In the genomic region with DNA sequence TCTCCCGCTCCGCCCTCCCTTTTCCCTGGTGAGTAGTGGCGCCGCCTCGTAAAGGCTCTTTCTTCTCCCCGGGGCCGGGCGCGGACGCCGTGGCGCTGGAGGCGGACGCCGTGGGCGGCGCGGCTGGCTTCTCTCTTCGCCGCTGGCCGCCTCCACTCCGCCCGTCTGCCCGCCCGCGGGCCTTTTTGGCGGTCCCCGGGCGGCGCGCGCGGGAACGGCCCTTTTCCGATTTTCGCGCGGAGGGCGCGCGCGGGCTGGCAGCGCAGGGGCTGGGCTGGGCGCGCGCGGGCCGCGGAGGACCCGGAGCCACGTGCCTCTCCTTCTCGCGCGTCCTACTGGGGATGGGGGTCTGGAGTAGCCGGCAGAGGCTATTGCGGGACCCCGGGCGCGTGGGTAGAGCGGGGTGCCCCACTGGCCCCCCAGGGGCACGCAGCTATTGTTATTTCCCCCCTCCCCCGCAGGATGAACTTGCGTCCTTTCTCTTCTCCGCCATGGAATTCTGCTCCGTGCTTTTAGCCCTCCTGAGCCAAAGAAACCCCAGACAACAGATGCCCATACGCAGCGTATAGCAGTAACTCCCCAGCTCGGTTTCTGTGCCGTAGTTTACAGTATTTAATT, we compare ENCODE assay signal across 8 cellular contexts. TPM values are rescaled to one million over a fixed set of nuclear protein-coding genes. Genes with fewer than 3 reads are reported as not detected.
A peak's percentile ranks its signal among the peaks of the same experiment; 100 is the strongest.
DNase-seq lines count a peak whose midpoint lies in the region; ATAC-seq, FAIRE-seq and TF ChIP-seq lines count a peak whose summit lies in the region.

No MANE protein-coding gene starts in this region.

- WGBS in endodermal cell (ENCODE audit: insufficient coverage in 1 of 2, insufficient read length in 1 of 2), 2 experiments = 0% methylated on average over 67 of the region's 69 CpGs; no CpG with 5 or more reads in 1 of the 2 experiments

- peaks cover 54% of the 10 kb centered on the region for H3K4me1 ChIP-seq in CD8-positive, alpha-beta memory T cell (ENCODE audit: insufficient read depth, low read length)
- H3K4me1 ChIP-seq in endodermal cell (ENCODE audit: control insufficient read depth, insufficient read depth, low read length) = peaks cover 17% of the 10 kb centered on the region

- H3K4me1 Mint-ChIP-seq in CD8-positive, alpha-beta memory T cell = peaks cover 60 to 75% (median 75%) of the 10 kb centered on the region in 3 donors
- H3K4me1 Mint-ChIP-seq in WTC11 = peaks cover 30% of the 10 kb centered on the region
- peaks cover 40% of the 10 kb centered on the region for H3K4me1 Mint-ChIP-seq in endodermal cell
- peaks cover 35 to 69% (median 64%) of the 10 kb centered on the region in 4 donors for H3K4me1 Mint-ChIP-seq in naive thymus-derived CD8-positive, alpha-beta T cell

- peak overlapping the region; percentile 90 for H3K27ac ChIP-seq in CD8-positive, alpha-beta memory T cell (ENCODE audit: low read depth, low read length)
- H3K27ac ChIP-seq in endodermal cell (ENCODE audit: low read depth, low read length) = peak overlapping the region; percentile 93

- H3K36me3 Mint-ChIP-seq in CD8-positive, alpha-beta memory T cell = peaks cover 23 to 49% (median 27%) of the 10 kb centered on the region in 3 donors
- H3K36me3 Mint-ChIP-seq in WTC11 (peaks cover 41% of the 10 kb centered on the region), endodermal cell (ENCODE audit: low read depth) (peaks cover 40% of the 10 kb centered on the region)
- H3K36me3 Mint-ChIP-seq in naive thymus-derived CD8-positive, alpha-beta T cell = peaks cover 4 to 44% (median 7%) of the 10 kb centered on the region in 3 donors

- no peak for FAIRE-seq in urothelium cell line (lab: Jason Lieb, UNC)

- no peaks in the 10 kb centered on the region for H3K27me3 ChIP-seq in CD8-positive, alpha-beta memory T cell (ENCODE audit: insufficient read depth, low read length, poor library complexity, severe bottlenecking)
- no peaks in the 10 kb centered on the region for H3K27me3 ChIP-seq in endodermal cell (ENCODE audit: control insufficient read depth, insufficient read depth, low read length, poor library complexity, severe bottlenecking)

- peaks cover 19% of the 10 kb centered on the region for H3K36me3 ChIP-seq in CD8-positive, alpha-beta memory T cell (ENCODE audit: insufficient read depth, low read length)
- peaks cover 40% of the 10 kb centered on the region for H3K36me3 ChIP-seq in endodermal cell (ENCODE audit: control insufficient read depth, insufficient read depth, low read length)

- H3K9me3 Mint-ChIP-seq in CD8-positive, alpha-beta memory T cell = no peaks in the 10 kb centered on the region
- H3K9me3 Mint-ChIP-seq in WTC11 (no peaks in the 10 kb centered on the region), endodermal cell (no peaks in the 10 kb centered on the region)
- H3K9me3 Mint-ChIP-seq in naive thymus-derived CD8-positive, alpha-beta T cell = no peaks in the 10 kb centered on the region

- H3K9me3 ChIP-seq in CD8-positive, alpha-beta memory T cell (ENCODE audit: low read length) = no peaks in the 10 kb centered on the region
- no peaks in the 10 kb centered on the region for H3K9me3 ChIP-seq in endodermal cell (ENCODE audit: control insufficient read depth, low read length)

- H3K27me3 Mint-ChIP-seq in CD8-positive, alpha-beta memory T cell = no peaks in the 10 kb centered on the region
- H3K27me3 Mint-ChIP-seq in WTC11 (ENCODE audit: low read depth) (peaks cover 17% of the 10 kb centered on the region), endodermal cell (ENCODE audit: insufficient read depth) (no peaks in the 10 kb centered on the region)
- H3K27me3 Mint-ChIP-seq in naive thymus-derived CD8-positive, alpha-beta T cell = no peaks in the 10 kb centered on the region

- peak overlapping the region; percentile 66 to 92 (median 83) for H3K27ac Mint-ChIP-seq in CD8-positive, alpha-beta memory T cell
- H3K27ac Mint-ChIP-seq in WTC11 (no peak overlapping the region), endodermal cell (peak overlapping the region; percentile 89)
- peak overlapping the region in 8 of 10 donors; percentile 69 to 93 (median 89) for H3K27ac Mint-ChIP-seq in naive thymus-derived CD8-positive, alpha-beta T cell

- POLR2A ChIA-PET in CD8-positive, alpha-beta memory T cell (lab: Charles Lee) = interaction anchor here (1.5 to 5.0 kb wide), 8 partner anchors 12 to 62 kb away, joined by 4 to 96 read pairs (median 8); a partner anchor contains a TSS
- POLR2A ChIA-PET in WTC11 (lab: Charles Lee) = interaction anchor here (1.5 kb wide), 2 partner anchors 21 to 46 kb away, joined by 3 to 4 read pairs; no protein-coding TSS in a partner anchor
- POLR2A ChIA-PET in naive thymus-derived CD8-positive, alpha-beta T cell (lab: Charles Lee) = interaction anchor here (0.7 to 9.9 kb wide), 10 partner anchors 15 to 1526 kb away, joined by 3 to 330 read pairs (median 4); a partner anchor contains a TSS

- ATAC-seq in GM19467 (IDR thresholded peaks at IDR 0.05; ENCODE audit: unreplicated experiment) = peak; percentile 19
- ATAC-seq in WTC11 = no peak
- ATAC-seq in naive thymus-derived CD8-positive, alpha-beta T cell = peak; percentile 15 to 33

- H3K4me3 ChIP-seq in CD8-positive, alpha-beta memory T cell (ENCODE audit: low read length) = peak overlapping the region; percentile 68
- peak overlapping the region; percentile 97 for H3K4me3 ChIP-seq in endodermal cell (ENCODE audit: low read length)

- peak in 1 of 5 donors; percentile 27 for DNase-seq in CD8-positive, alpha-beta memory T cell
- DNase-seq in HT-29 (ENCODE audit: low spot score) = peak; percentile 41
- no peak for DNase-seq in WTC11 (ENCODE audit: low spot score)
- DNase-seq in endodermal cell = no peak
- DNase-seq in naive thymus-derived CD8-positive, alpha-beta T cell = peak in 3 of 10 donors; percentile 6 to 48 (median 38)
- peak; percentile 70 for DNase-seq in urothelium cell line (ENCODE audit: low spot score)
- DNase-seq in ureter (ENCODE audit: low spot score) = no peak

- peak overlapping the region; percentile 83 for H3K9ac ChIP-seq in endodermal cell (ENCODE audit: extremely low read depth, low read length, poor library complexity, severe bottlenecking)

- TF ChIP-seq CTCF in WTC11 (IDR thresholded peaks at IDR 0.05) = no peak
- no peak for TF ChIP-seq CTCF in endodermal cell (conservative IDR thresholded peaks at IDR 0.05)

- peak overlapping the region; percentile 89 to 98 (median 93) for H3K4me3 Mint-ChIP-seq in CD8-positive, alpha-beta memory T cell
- H3K4me3 Mint-ChIP-seq in WTC11 (peak overlapping the region; percentile 83), endodermal cell (peak overlapping the region; percentile 69)
- H3K4me3 Mint-ChIP-seq in naive thymus-derived CD8-positive, alpha-beta T cell = peak overlapping the region; percentile 86 to 95 (median 90)

- CTCF ChIA-PET in CD8-positive, alpha-beta memory T cell (lab: Charles Lee) = interaction anchor here (0.7 to 8.4 kb wide), 6 partner anchors 15 to 591 kb away, joined by 3 to 147 read pairs (median 4); a partner anchor contains a TSS
- CTCF ChIA-PET in WTC11 (lab: Charles Lee) = interaction anchor here (0.7 to 4.6 kb wide), 5 partner anchors 11 to 80 kb away, joined by 3 to 77 read pairs (median 35); no protein-coding TSS in a partner anchor

TF ChIP-seq in WTC11, 78 proteins besides CTCF, POLR2A, EP300 and RAD21:
- TF ChIP-seq, protein P1, sequence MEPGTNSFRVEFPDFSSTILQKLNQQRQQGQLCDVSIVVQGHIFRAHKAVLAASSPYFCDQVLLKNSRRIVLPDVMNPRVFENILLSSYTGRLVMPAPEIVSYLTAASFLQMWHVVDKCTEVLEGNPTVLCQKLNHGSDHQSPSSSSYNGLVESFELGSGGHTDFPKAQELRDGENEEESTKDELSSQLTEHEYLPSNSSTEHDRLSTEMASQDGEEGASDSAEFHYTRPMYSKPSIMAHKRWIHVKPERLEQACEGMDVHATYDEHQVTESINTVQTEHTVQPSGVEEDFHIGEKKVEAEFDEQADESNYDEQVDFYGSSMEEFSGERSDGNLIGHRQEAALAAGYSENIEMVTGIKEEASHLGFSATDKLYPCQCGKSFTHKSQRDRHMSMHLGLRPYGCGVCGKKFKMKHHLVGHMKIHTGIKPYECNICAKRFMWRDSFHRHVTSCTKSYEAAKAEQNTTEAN (CRISPR knock-in tag; IDR thresholded peaks at IDR 0.05) = no peak
- TF ChIP-seq NR3C1 (CRISPR knock-in tag; conservative IDR thresholded peaks at IDR 0.05; ENCODE audit: low read depth) (no peak), JUN (CRISPR knock-in tag; IDR thresholded peaks at IDR 0.05) (peak; percentile 8; the same call in 1 of the 2 replicates), CREB1 (CRISPR knock-in tag; IDR thresholded peaks at IDR 0.05) (no peak), ELF4 (CRISPR knock-in tag; IDR thresholded peaks at IDR 0.05; ENCODE audit: low read depth) (peak; percentile 93; the same call in 1 of the 2 replicates), CBFB (CRISPR knock-in tag; IDR thresholded peaks at IDR 0.05; ENCODE audit: low read depth) (no peak), ATF1 (CRISPR knock-in tag; IDR thresholded peaks at IDR 0.05) (no peak)
- TF ChIP-seq, protein P2, sequence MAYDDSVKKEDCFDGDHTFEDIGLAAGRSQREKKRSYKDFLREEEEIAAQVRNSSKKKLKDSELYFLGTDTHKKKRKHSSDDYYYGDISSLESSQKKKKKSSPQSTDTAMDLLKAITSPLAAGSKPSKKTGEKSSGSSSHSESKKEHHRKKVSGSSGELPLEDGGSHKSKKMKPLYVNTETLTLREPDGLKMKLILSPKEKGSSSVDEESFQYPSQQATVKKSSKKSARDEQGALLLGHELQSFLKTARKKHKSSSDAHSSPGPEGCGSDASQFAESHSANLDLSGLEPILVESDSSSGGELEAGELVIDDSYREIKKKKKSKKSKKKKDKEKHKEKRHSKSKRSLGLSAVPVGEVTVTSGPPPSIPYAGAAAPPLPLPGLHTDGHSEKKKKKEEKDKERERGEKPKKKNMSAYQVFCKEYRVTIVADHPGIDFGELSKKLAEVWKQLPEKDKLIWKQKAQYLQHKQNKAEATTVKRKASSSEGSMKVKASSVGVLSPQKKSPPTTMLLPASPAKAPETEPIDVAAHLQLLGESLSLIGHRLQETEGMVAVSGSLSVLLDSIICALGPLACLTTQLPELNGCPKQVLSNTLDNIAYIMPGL (CRISPR knock-in tag; IDR thresholded peaks at IDR 0.05) = no peak

RNA-seq across cellular contexts. Expression of a gene that starts 0.5 kb away (rescaled TPM):
- 100 to 1,000 TPM; 102 to 105 TPM for total RNA-seq in CD8-positive, alpha-beta memory T cell
- polyA plus RNA-seq in CD8-positive, alpha-beta memory T cell = 68.0 TPM
- total RNA-seq in HT-29 (2014; rRNA removed; shearing (Covaris generic)) = 30.3 and 32.7 TPM in 2 replicates
- total RNA-seq in WTC11 (2021) (59.9 to 64.4 TPM (median 60.1 TPM) in 3 replicates), endodermal cell (10 to 100 TPM; 67.3 to 86.7 TPM), ureter (77.2 TPM)
- 56.1 TPM for polyA plus RNA-seq in endodermal cell (2013, experiment 1 of 2)
- polyA plus RNA-seq in endodermal cell (2013, experiment 2 of 2) = 47.7 TPM
- 10 to 100 TPM; 71.2 to 75.6 TPM for total RNA-seq in naive thymus-derived CD8-positive, alpha-beta T cell
- polyA plus RNA-seq in naive thymus-derived CD8-positive, alpha-beta T cell = 10 to 100 TPM; 17.0 to 33.7 (median 21.2) TPM

Comparison
In these comparisons a context has a peak if more than half of its experiments do, and no peak if none do; other contexts are left out.
1. DNase-seq: peak in HT-29 (single experiment) and urothelium cell line (single experiment); none in WTC11 (single experiment), endodermal cell (single experiment) and ureter (single experiment).
2. Peak in every context shown above with its lines, with median percentiles within 50 percentile points of each other: H3K4me3 Mint-ChIP-seq.